9 cellular contexts compared by ENCODE assay signal in genomic region chr11:61488651-61489291, GRCh38. TPM values are rescaled to one million over a fixed set of nuclear protein-coding genes. Genes with fewer than 3 reads are reported as not detected.
A peak's percentile ranks its signal among the peaks of the same experiment; 100 is the strongest.
DNase-seq lines count a peak whose midpoint lies in the region; ATAC-seq and TF ChIP-seq lines count a peak whose summit lies in the region.
"Had no signal": no experiment of that assay in that cellular context is flagged by ENCODE, and none has a peak within 500 bp of the region (broad histone marks: within the 10 kb centered on the region; RNA-seq: fewer than 3 reads in every experiment).

No MANE protein-coding gene starts in this region.

- peaks cover 20% of the 10 kb centered on the region for H3K4me1 Mint-ChIP-seq in progenitor cell of endocrine pancreas (ENCODE audit: low read depth)
- no peaks in the 10 kb centered on the region for H3K4me1 Mint-ChIP-seq in activated naive CD4-positive, alpha-beta T cell treated with anti-CD3 and anti-CD28 coated beads for 36 hours (ENCODE audit: low read depth)

- peak overlapping the region; percentile 21 for H3K27ac Mint-ChIP-seq in progenitor cell of endocrine pancreas
- H3K27ac Mint-ChIP-seq in activated naive CD4-positive, alpha-beta T cell treated with anti-CD3 and anti-CD28 coated beads for 36 hours: no peak overlapping the region

- peaks cover 19% of the 10 kb centered on the region for H3K4me1 ChIP-seq in cardiac muscle cell (ENCODE audit: low read depth)

- TF ChIP-seq CTCF in cardiac muscle cell (IDR thresholded peaks at IDR 0.05; ENCODE audit: low read depth, low read length) (no peak), progenitor cell of endocrine pancreas (IDR thresholded peaks at IDR 0.05; ENCODE audit: unreplicated experiment) (no peak)

- ATAC-seq in GM21360 (IDR thresholded peaks at IDR 0.05; ENCODE audit: unreplicated experiment): no peak

- peaks cover 3% of the 10 kb centered on the region for H3K27me3 Mint-ChIP-seq in progenitor cell of endocrine pancreas
- no peaks in the 10 kb centered on the region for H3K27me3 Mint-ChIP-seq in activated naive CD4-positive, alpha-beta T cell treated with anti-CD3 and anti-CD28 coated beads for 36 hours (ENCODE audit: low read depth)

- peaks cover 2% of the 10 kb centered on the region for H3K36me3 Mint-ChIP-seq in progenitor cell of endocrine pancreas (ENCODE audit: insufficient read depth)
- peaks cover 4% of the 10 kb centered on the region for H3K36me3 Mint-ChIP-seq in activated naive CD4-positive, alpha-beta T cell treated with anti-CD3 and anti-CD28 coated beads for 36 hours (ENCODE audit: low read depth)

- intact Hi-C loops in activated naive CD4-positive, alpha-beta T cell treated with anti-CD3 and anti-CD28 coated beads for 36 hours (cut with micrococcal nuclease): no loop called here

- H3K36me3 ChIP-seq in cardiac muscle cell: no peaks in the 10 kb centered on the region

- no peaks in the 10 kb centered on the region for H3K9me3 Mint-ChIP-seq in progenitor cell of endocrine pancreas (ENCODE audit: low read depth)
- no peaks in the 10 kb centered on the region for H3K9me3 Mint-ChIP-seq in activated naive CD4-positive, alpha-beta T cell treated with anti-CD3 and anti-CD28 coated beads for 36 hours

- CTCF ChIA-PET in activated naive CD4-positive, alpha-beta T cell treated with anti-CD3 and anti-CD28 coated beads for 36 hours (lab: Charles Lee): interaction anchor here (0.7 to 2.6 kb wide), 3 partner anchors 11 to 21 kb away, joined by 3 to 7 read pairs (median 3); no protein-coding TSS in a partner anchor

- H3K4me3 Mint-ChIP-seq in progenitor cell of endocrine pancreas (ENCODE audit: low read depth): peak overlapping the region; percentile 59
- H3K4me3 Mint-ChIP-seq in activated naive CD4-positive, alpha-beta T cell treated with anti-CD3 and anti-CD28 coated beads for 36 hours: no peak overlapping the region

- peak; percentile 76 for DNase-seq in DMS79 (lab: John Stamatoyannopoulos, UW)
- DNase-seq in SHP77 treated with DMSO at 0.1 percent for 48 hours (lab: John Stamatoyannopoulos, UW): peak; percentile 58
- DNase-seq in cardiac muscle cell (ENCODE audit: low read depth in 1 of 2, low spot score in 1 of 2): peak; percentile 42 to 59
- DNase-seq in progenitor cell of endocrine pancreas (ENCODE audit: low spot score, unreplicated experiment): peak; percentile 41
- DNase-seq in activated naive CD4-positive, alpha-beta T cell treated with anti-CD3 and anti-CD28 coated beads for 36 hours: no peak
- no peak for DNase-seq in OCI-M1 (lab: John Stamatoyannopoulos, UW)
- no peak for DNase-seq in EL
- DNase-seq: NCI-H524 treated with DMSO at 0.1 percent for 48 hours had no signal

- no peaks in the 10 kb centered on the region for H3K27me3 ChIP-seq in cardiac muscle cell

- no peak overlapping the region for H3K4me3 ChIP-seq in cardiac muscle cell

- H3K27ac ChIP-seq in cardiac muscle cell: no peak overlapping the region

- H3K9me3 ChIP-seq in cardiac muscle cell (ENCODE audit: low read depth): no peaks in the 10 kb centered on the region

RNA-seq across cellular contexts. Expression of gene LRRC10B, which starts 19.8 kb away (rescaled TPM):
- total RNA-seq in cardiac muscle cell (0.60 and 0.74 TPM in 2 replicates), progenitor cell of endocrine pancreas (1.2 and 2.0 TPM in 2 replicates)
- polyA plus RNA-seq in cardiac muscle cell: 0.62 and 0.65 TPM in 2 replicates
- not detected for total RNA-seq in activated naive CD4-positive, alpha-beta T cell treated with anti-CD3 and anti-CD28 coated beads for 36 hours

RNA-seq across cellular contexts. Expression of gene SDHAF2, which starts 58.8 kb away (rescaled TPM):
- 21.3 and 28.1 TPM in 2 replicates for total RNA-seq in cardiac muscle cell
- polyA plus RNA-seq in cardiac muscle cell: 55.8 and 67.4 TPM in 2 replicates
- 42.2 and 42.9 TPM in 2 replicates for total RNA-seq in progenitor cell of endocrine pancreas
- 10 to 100 TPM; 23.7 to 27.0 TPM for total RNA-seq in activated naive CD4-positive, alpha-beta T cell treated with anti-CD3 and anti-CD28 coated beads for 36 hours

RNA-seq across cellular contexts. Expression of gene CPSF7, which starts 59.0 kb away (rescaled TPM):
- total RNA-seq in cardiac muscle cell (46.9 and 64.7 TPM in 2 replicates), progenitor cell of endocrine pancreas (133 and 134 TPM in 2 replicates)
- polyA plus RNA-seq in cardiac muscle cell: 34.6 and 55.5 TPM in 2 replicates
- total RNA-seq in activated naive CD4-positive, alpha-beta T cell treated with anti-CD3 and anti-CD28 coated beads for 36 hours: 100 to 1,000 TPM; 106 to 108 TPM

Comparison
In these comparisons a context has a peak if more than half of its experiments do, and no peak if none do; other contexts are left out.
1. DNase-seq: peak in DMS79 (single experiment), SHP77 treated with DMSO at 0.1 percent for 48 hours (single experiment), cardiac muscle cell (2 of 2) and progenitor cell of endocrine pancreas (single experiment); none in activated naive CD4-positive, alpha-beta T cell treated with anti-CD3 and anti-CD28 coated beads for 36 hours (single experiment), OCI-M1 (single experiment) and EL (single experiment).